9 cellular contexts compared by ENCODE assay signal in genomic region chr16:28740631-28741030, GRCh38. TPM values are rescaled to one million over a fixed set of nuclear protein-coding genes. Genes with fewer than 3 reads are reported as not detected.
DNase-seq lines count a peak whose midpoint lies in the region; ATAC-seq and TF ChIP-seq lines count a peak whose summit lies in the region.
"Not testable (repeated sequence)": the region's sequence is repeated elsewhere in the genome, so short reads cannot be mapped to it uniquely, and the experiment has no call there.
"Had no signal": no experiment of that assay in that cellular context is flagged by ENCODE, and none has a peak within 500 bp of the region (broad histone marks: within the 10 kb centered on the region; RNA-seq: fewer than 3 reads in every experiment).

No MANE protein-coding gene starts in this region.

- DNase-seq in CD14-positive monocyte (ENCODE audit: low spot score) (peak; percentile 10), right cardiac atrium (peak in 1 of 3 donors; percentile 21), psoas muscle (peak in 1 of 2 donors; percentile 22)
- DNase-seq in activated CD4-positive, alpha-beta T cell treated with anti-CD3 and anti-CD28 coated beads, Interleukin-2, amount 10 ng/mL, durations not matched to agents 24 days and 14 days = peak; percentile 56
- not testable (repeated sequence) for DNase-seq in right lobe of liver

- H3K27me3 ChIP-seq in HUES64 (ENCODE audit: insufficient read depth, low read length); right cardiac atrium (ENCODE audit: control insufficient read depth, insufficient read depth); right lobe of liver; psoas muscle (ENCODE audit: insufficient read depth in 3 of 3, low read length in 2 of 3): not testable (repeated sequence)

- not testable (repeated sequence) for H3K9ac ChIP-seq in HUES64 (ENCODE audit: low read depth, low read length)

- peak; percentile 60 for ATAC-seq in esophagus mucosa
- ATAC-seq in right cardiac atrium = peak; percentile 59 to 66
- ATAC-seq in right lobe of liver = peak in 3 of 4 donors; percentile 32 to 40 (median 33)
- ATAC-seq in psoas muscle = peak; percentile 40 to 57 (median 48)

- H3K9me3 ChIP-seq in HUES64 (ENCODE audit: insufficient read depth, low read depth, low read length); right cardiac atrium (ENCODE audit: control insufficient read depth, low read length); right lobe of liver; psoas muscle: not testable (repeated sequence)

- not testable (repeated sequence) for H3K36me3 ChIP-seq in HUES64 (ENCODE audit: insufficient read depth, low read length); right lobe of liver; psoas muscle (ENCODE audit: insufficient read depth in 1 of 2, low read depth in 1 of 2)

- not testable (repeated sequence) for H3K27ac Mint-ChIP-seq in CD14-positive monocyte; activated CD4-positive, alpha-beta T cell treated with anti-CD3 and anti-CD28 coated beads, Interleukin-2, amount 10 ng/mL, durations not matched to agents 24 days and 14 days

- H3K4me1 Mint-ChIP-seq in CD14-positive monocyte; activated CD4-positive, alpha-beta T cell treated with anti-CD3 and anti-CD28 coated beads, Interleukin-2, amount 10 ng/mL, durations not matched to agents 24 days and 14 days: not testable (repeated sequence)

- no CpG with 5 or more reads among the region's 27 CpGs for WGBS in HUES64
- 8% methylated on average over 9 of the region's 27 CpGs for WGBS in right cardiac atrium
- WGBS in right lobe of liver (ENCODE audit: insufficient coverage, low coverage, low lambda C conversion rate, missing lambda C conversion rate) = no CpG with 5 or more reads among the region's 27 CpGs
- WGBS in psoas muscle, 3 donors = 0 to 20% (median 3%) methylated on average over 1 to 14 of the region's 27 CpGs

- H3K4me1 ChIP-seq in HUES64 (ENCODE audit: insufficient read depth, low read length); right cardiac atrium (ENCODE audit: control insufficient read depth, insufficient read depth, low read length); right lobe of liver; psoas muscle: not testable (repeated sequence)

- H3K27me3 Mint-ChIP-seq in CD14-positive monocyte (ENCODE audit: low read depth in 3 of 3) = peaks cover 0 to 14% (median 8%) of the 10 kb centered on the region in 3 donors
- not testable (repeated sequence) for H3K27me3 Mint-ChIP-seq in activated CD4-positive, alpha-beta T cell treated with anti-CD3 and anti-CD28 coated beads, Interleukin-2, amount 10 ng/mL, durations not matched to agents 24 days and 14 days

- intact Hi-C loops in CD14-positive monocyte (cut with micrococcal nuclease); activated CD4-positive, alpha-beta T cell treated with anti-CD3 and anti-CD28 coated beads, Interleukin-2, amount 10 ng/mL, durations not matched to agents 24 days and 14 days (cut with micrococcal nuclease); right cardiac atrium (cut with DNase I); right lobe of liver (cut with DNase I); psoas muscle (cut with DNase I): not testable (repeated sequence)

- not testable (repeated sequence) for H3K27ac ChIP-seq in HUES64 (ENCODE audit: low read depth, low read length); right cardiac atrium (ENCODE audit: low read length); right lobe of liver; psoas muscle

- peak overlapping the region; percentile 43 for H3K4me3 ChIP-seq in HUES64 (ENCODE audit: low read length)
- H3K4me3 ChIP-seq in right cardiac atrium (ENCODE audit: low read length); right lobe of liver; psoas muscle: not testable (repeated sequence)

- not testable (repeated sequence) for H3K36me3 Mint-ChIP-seq in CD14-positive monocyte; activated CD4-positive, alpha-beta T cell treated with anti-CD3 and anti-CD28 coated beads, Interleukin-2, amount 10 ng/mL, durations not matched to agents 24 days and 14 days (ENCODE audit: low read depth)

- not testable (repeated sequence) for TF ChIP-seq CTCF in CD14-positive monocyte (IDR thresholded peaks at IDR 0.05); right lobe of liver (IDR thresholded peaks at IDR 0.05); psoas muscle (IDR thresholded peaks at IDR 0.05)

- H3K9me3 Mint-ChIP-seq in CD14-positive monocyte; activated CD4-positive, alpha-beta T cell treated with anti-CD3 and anti-CD28 coated beads, Interleukin-2, amount 10 ng/mL, durations not matched to agents 24 days and 14 days: not testable (repeated sequence)

- not testable (repeated sequence) for H3K4me3 Mint-ChIP-seq in CD14-positive monocyte; activated CD4-positive, alpha-beta T cell treated with anti-CD3 and anti-CD28 coated beads, Interleukin-2, amount 10 ng/mL, durations not matched to agents 24 days and 14 days

- TF ChIP-seq POLR2A in right lobe of liver (IDR thresholded peaks at IDR 0.05) = not testable (repeated sequence)

RNA-seq across cellular contexts. Expression of gene NPIPB9, which starts 11.0 kb away (rescaled TPM):
- polyA plus RNA-seq in CD14-positive monocyte (not detected), right cardiac atrium (0.45 TPM), psoas muscle (under 1 TPM in 2 of 3 donors, not detected in 1; 0.12 to 0.39 TPM)
- polyA plus RNA-seq in HUES64 (2013, experiment 1 of 2) = 0.20 TPM
- polyA plus RNA-seq in HUES64 (2013, experiment 2 of 2) = 0.70 TPM
- 3.1 and 3.6 TPM in 2 replicates for total RNA-seq in activated CD4-positive, alpha-beta T cell treated with anti-CD3 and anti-CD28 coated beads, Interleukin-2, amount 10 ng/mL, durations not matched to agents 24 days and 14 days
- total RNA-seq in esophagus mucosa (0.84 TPM), right cardiac atrium (1 to 10 TPM in 2 of 4 donors, not detected in 2; 1.3 to 1.6 TPM), right lobe of liver (1 to 10 TPM in 3 of 6 experiments, under 1 TPM in 3; 0.40 to 3.4 (median 0.91) TPM), psoas muscle (1 to 10 TPM in 1 of 4 donors, under 1 TPM in 1, not detected in 2; 0.62 to 1.2 TPM)
- total RNA-seq: HT-29 had no signal
- polyA plus RNA-seq: CD8-positive, alpha-beta memory T cell had no signal

RNA-seq across cellular contexts. Expression of gene EIF3C, which starts 29.4 kb away (rescaled TPM):
- polyA plus RNA-seq in CD14-positive monocyte (100 to 1,000 TPM; 170 to 187 TPM), right cardiac atrium (241 TPM), psoas muscle (100 to 1,000 TPM; 344 to 676 (median 345) TPM)
- 413 TPM for polyA plus RNA-seq in HUES64 (2013, experiment 1 of 2)
- polyA plus RNA-seq in HUES64 (2013, experiment 2 of 2) = 410 TPM
- 1,266 and 1,275 TPM in 2 replicates for total RNA-seq in activated CD4-positive, alpha-beta T cell treated with anti-CD3 and anti-CD28 coated beads, Interleukin-2, amount 10 ng/mL, durations not matched to agents 24 days and 14 days
- total RNA-seq in esophagus mucosa (318 TPM), right cardiac atrium (100 to 1,000 TPM; 292 to 519 (median 437) TPM), right lobe of liver (100 to 1,000 TPM; 145 to 260 (median 203) TPM), psoas muscle (100 to 1,000 TPM; 434 to 640 (median 556) TPM)
